ENCODE assay signal across 1 cellular context in genomic region chr5:65623482-65623881, GRCh38.
TF ChIP-seq lines count a peak whose summit lies in the region.

No MANE protein-coding gene starts in this region.

TF ChIP-seq in GM12878, 131 proteins besides CTCF, POLR2A, EP300 and RAD21:
- TF ChIP-seq, protein P1, sequence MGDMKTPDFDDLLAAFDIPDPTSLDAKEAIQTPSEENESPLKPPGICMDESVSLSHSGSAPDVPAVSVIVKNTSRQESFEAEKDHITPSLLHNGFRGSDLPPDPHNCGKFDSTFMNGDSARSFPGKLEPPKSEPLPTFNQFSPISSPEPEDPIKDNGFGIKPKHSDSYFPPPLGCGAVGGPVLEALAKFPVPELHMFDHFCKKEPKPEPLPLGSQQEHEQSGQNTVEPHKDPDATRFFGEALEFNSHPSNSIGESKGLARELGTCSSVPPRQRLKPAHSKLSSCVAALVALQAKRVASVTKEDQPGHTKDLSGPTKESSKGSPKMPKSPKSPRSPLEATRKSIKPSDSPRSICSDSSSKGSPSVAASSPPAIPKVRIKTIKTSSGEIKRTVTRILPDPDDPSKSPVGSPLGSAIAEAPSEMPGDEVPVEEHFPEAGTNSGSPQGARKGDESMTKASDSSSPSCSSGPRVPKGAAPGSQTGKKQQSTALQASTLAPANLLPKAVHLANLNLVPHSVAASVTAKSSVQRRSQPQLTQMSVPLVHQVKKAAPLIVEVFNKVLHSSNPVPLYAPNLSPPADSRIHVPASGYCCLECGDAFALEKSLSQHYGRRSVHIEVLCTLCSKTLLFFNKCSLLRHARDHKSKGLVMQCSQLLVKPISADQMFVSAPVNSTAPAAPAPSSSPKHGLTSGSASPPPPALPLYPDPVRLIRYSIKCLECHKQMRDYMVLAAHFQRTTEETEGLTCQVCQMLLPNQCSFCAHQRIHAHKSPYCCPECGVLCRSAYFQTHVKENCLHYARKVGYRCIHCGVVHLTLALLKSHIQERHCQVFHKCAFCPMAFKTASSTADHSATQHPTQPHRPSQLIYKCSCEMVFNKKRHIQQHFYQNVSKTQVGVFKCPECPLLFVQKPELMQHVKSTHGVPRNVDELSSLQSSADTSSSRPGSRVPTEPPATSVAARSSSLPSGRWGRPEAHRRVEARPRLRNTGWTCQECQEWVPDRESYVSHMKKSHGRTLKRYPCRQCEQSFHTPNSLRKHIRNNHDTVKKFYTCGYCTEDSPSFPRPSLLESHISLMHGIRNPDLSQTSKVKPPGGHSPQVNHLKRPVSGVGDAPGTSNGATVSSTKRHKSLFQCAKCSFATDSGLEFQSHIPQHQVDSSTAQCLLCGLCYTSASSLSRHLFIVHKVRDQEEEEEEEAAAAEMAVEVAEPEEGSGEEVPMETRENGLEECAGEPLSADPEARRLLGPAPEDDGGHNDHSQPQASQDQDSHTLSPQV (IDR thresholded peaks at IDR 0.05): no peak
- no peak for TF ChIP-seq BACH1 (IDR thresholded peaks at IDR 0.05; ENCODE audit: borderline replicate concordance)
- TF ChIP-seq, protein P2, sequence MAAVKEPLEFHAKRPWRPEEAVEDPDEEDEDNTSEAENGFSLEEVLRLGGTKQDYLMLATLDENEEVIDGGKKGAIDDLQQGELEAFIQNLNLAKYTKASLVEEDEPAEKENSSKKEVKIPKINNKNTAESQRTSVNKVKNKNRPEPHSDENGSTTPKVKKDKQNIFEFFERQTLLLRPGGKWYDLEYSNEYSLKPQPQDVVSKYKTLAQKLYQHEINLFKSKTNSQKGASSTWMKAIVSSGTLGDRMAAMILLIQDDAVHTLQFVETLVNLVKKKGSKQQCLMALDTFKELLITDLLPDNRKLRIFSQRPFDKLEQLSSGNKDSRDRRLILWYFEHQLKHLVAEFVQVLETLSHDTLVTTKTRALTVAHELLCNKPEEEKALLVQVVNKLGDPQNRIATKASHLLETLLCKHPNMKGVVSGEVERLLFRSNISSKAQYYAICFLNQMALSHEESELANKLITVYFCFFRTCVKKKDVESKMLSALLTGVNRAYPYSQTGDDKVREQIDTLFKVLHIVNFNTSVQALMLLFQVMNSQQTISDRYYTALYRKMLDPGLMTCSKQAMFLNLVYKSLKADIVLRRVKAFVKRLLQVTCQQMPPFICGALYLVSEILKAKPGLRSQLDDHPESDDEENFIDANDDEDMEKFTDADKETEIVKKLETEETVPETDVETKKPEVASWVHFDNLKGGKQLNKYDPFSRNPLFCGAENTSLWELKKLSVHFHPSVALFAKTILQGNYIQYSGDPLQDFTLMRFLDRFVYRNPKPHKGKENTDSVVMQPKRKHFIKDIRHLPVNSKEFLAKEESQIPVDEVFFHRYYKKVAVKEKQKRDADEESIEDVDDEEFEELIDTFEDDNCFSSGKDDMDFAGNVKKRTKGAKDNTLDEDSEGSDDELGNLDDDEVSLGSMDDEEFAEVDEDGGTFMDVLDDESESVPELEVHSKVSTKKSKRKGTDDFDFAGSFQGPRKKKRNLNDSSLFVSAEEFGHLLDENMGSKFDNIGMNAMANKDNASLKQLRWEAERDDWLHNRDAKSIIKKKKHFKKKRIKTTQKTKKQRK (IDR thresholded peaks at IDR 0.05; ENCODE audit: low read depth, low read length): no peak
- no peak for TF ChIP-seq LARP7 (IDR thresholded peaks at IDR 0.05)
- TF ChIP-seq TCF7 (IDR thresholded peaks at IDR 0.05; ENCODE audit: borderline replicate concordance): no peak
- no peak for TF ChIP-seq SMAD1 (IDR thresholded peaks at IDR 0.05; ENCODE audit: low read depth, partially characterized antibody)
- no peak for TF ChIP-seq MYC (IDR thresholded peaks at IDR 0.05; ENCODE audit: insufficient read depth, insufficient read length, insufficient replicate concordance, low read length, severe bottlenecking)
- TF ChIP-seq, protein P3, sequence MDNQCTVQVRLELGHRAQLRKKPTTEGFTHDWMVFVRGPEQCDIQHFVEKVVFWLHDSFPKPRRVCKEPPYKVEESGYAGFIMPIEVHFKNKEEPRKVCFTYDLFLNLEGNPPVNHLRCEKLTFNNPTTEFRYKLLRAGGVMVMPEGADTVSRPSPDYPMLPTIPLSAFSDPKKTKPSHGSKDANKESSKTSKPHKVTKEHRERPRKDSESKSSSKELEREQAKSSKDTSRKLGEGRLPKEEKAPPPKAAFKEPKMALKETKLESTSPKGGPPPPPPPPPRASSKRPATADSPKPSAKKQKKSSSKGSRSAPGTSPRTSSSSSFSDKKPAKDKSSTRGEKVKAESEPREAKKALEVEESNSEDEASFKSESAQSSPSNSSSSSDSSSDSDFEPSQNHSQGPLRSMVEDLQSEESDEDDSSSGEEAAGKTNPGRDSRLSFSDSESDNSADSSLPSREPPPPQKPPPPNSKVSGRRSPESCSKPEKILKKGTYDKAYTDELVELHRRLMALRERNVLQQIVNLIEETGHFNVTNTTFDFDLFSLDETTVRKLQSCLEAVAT (IDR thresholded peaks at IDR 0.05): no peak
- TF ChIP-seq SPI1 (IDR thresholded peaks at IDR 0.05; ENCODE audit: borderline replicate concordance, insufficient read depth, low read depth, low read length): no peak
- no peak for TF ChIP-seq RUNX3 (IDR thresholded peaks at IDR 0.05; ENCODE audit: low read length)
- TF ChIP-seq, protein P4, sequence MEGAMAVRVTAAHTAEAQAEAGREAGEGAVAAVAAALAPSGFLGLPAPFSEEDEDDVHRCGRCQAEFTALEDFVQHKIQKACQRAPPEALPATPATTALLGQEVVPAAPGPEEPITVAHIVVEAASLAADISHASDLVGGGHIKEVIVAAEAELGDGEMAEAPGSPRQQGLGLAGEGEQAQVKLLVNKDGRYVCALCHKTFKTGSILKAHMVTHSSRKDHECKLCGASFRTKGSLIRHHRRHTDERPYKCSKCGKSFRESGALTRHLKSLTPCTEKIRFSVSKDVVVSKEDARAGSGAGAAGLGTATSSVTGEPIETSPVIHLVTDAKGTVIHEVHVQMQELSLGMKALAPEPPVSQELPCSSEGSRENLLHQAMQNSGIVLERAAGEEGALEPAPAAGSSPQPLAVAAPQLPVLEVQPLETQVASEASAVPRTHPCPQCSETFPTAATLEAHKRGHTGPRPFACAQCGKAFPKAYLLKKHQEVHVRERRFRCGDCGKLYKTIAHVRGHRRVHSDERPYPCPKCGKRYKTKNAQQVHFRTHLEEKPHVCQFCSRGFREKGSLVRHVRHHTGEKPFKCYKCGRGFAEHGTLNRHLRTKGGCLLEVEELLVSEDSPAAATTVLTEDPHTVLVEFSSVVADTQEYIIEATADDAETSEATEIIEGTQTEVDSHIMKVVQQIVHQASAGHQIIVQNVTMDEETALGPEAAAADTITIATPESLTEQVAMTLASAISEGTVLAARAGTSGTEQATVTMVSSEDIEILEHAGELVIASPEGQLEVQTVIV (IDR thresholded peaks at IDR 0.05; ENCODE audit: borderline replicate concordance, partially characterized antibody): no peak
- TF ChIP-seq RFX5 (IDR thresholded peaks at IDR 0.05; ENCODE audit: low read depth, low read length): no peak
- TF ChIP-seq SREBF1 (IDR thresholded peaks at IDR 0.05; ENCODE audit: low read length): no peak
